ENCODE assay signal across 27 cellular contexts in genomic region chr3:136377499-136377898, GRCh38.
"Had no signal": no experiment of that assay in that cellular context is flagged by ENCODE, and none has a peak within 500 bp of the region (broad histone marks: within the 10 kb centered on the region; RNA-seq: fewer than 3 reads in every experiment).

No MANE protein-coding gene starts in this region.

- H3K4me1 Mint-ChIP-seq: central memory CD8-positive, alpha-beta T cell; natural killer cell had no signal

- H3K4me3 ChIP-seq: adrenal gland, ascending aorta, coronary artery, esophagus squamous epithelium, gastrocnemius medialis, pancreas, psoas muscle, right atrium auricular region had no signal

- DNase-seq: activated CD4-positive, alpha-beta T cell treated with anti-CD3 and anti-CD28 coated beads, Interleukin-2, amount 50 U/mL, for 4 hours; activated CD8-positive, alpha-beta memory T cell treated with anti-CD3 and anti-CD28 coated beads for 24 hours; activated CD8-positive, alpha-beta memory T cell treated with anti-CD3 and anti-CD28 coated beads, Interleukin-2, amount 50 U/mL, for 4 hours; activated naive CD4-positive, alpha-beta T cell; activated T-cell treated with anti-CD3 and anti-CD28 coated beads, Interleukin-2, amount 50 U/mL, for 24 hours; adrenal gland; brain microvascular endothelial cell; esophagus squamous epithelium; gastrocnemius medialis; left ventricle myocardium superior; mammary epithelial cell; midbrain; natural killer cell; pancreas; psoas muscle; stimulated activated CD4-positive, alpha-beta T cell treated with anti-CD3 and anti-CD28 coated beads, Interleukin-12 subunit alpha, Interleukin-12 subunit beta, amount 100 ng/mL, for 4 hours; stimulated activated CD4-positive, alpha-beta T cell treated with anti-CD3 and anti-CD28 coated beads, Interleukin-4, amount 100 ng/mL, for 4 hours; stimulated activated naive CD8-positive, alpha-beta T cell treated with anti-CD3 and anti-CD28 coated beads, Interleukin-15, Interleukin-2, amounts not matched to agents 100 U/mL and 50 U/mL, for 24 hours; WERI-Rb-1 had no signal

- H3K4me3 Mint-ChIP-seq: activated naive CD8-positive, alpha-beta T cell; activated T-cell treated with anti-CD3 and anti-CD28 coated beads, Interleukin-2, amount 50 U/mL, for 24 hours; central memory CD8-positive, alpha-beta T cell; natural killer cell; T-helper 2 cell treated with Interferon-gamma antibody and Interleukin-4, amounts not matched to agents 5 μg/mL and 100 μg/mL, for 36 hours had no signal

- FAIRE-seq: pancreas, TTC549 had no signal

- H3K27ac ChIP-seq: adrenal gland, ascending aorta, brain microvascular endothelial cell, coronary artery, esophagus squamous epithelium, gastrocnemius medialis, pancreas, psoas muscle, right atrium auricular region, WERI-Rb-1 had no signal

- H3K36me3 ChIP-seq: adrenal gland, brain microvascular endothelial cell, pancreas had no signal

- H3K9me3 ChIP-seq: adrenal gland, ascending aorta, esophagus squamous epithelium, gastrocnemius medialis, pancreas, psoas muscle, right atrium auricular region had no signal

- H3K27me3 ChIP-seq: adrenal gland, ascending aorta, brain microvascular endothelial cell, esophagus squamous epithelium, gastrocnemius medialis, pancreas, right atrium auricular region had no signal

- H3K4me1 ChIP-seq: ascending aorta, esophagus squamous epithelium, gastrocnemius medialis, pancreas, psoas muscle, right atrium auricular region had no signal

- H3K27ac Mint-ChIP-seq: activated naive CD8-positive, alpha-beta T cell; activated T-cell treated with anti-CD3 and anti-CD28 coated beads, Interleukin-2, amount 50 U/mL, for 24 hours; activated T-helper 2 cell treated with anti-CD3 and anti-CD28 coated beads, Interferon-gamma antibody, Interleukin-2, Interleukin-4, amounts not matched to agents 10 μg/mL and 5 μg/mL and 100 μg/mL, durations not matched to agents 14 hours and 24 hours and 36 hours; T-helper 2 cell treated with Interferon-gamma antibody and Interleukin-4, amounts not matched to agents 5 μg/mL and 100 μg/mL, for 36 hours had no signal

- H3K27me3 Mint-ChIP-seq: activated naive CD8-positive, alpha-beta T cell; activated T-cell treated with anti-CD3 and anti-CD28 coated beads, Interleukin-2, amount 50 U/mL, for 24 hours; central memory CD8-positive, alpha-beta T cell had no signal

- H3K9me3 Mint-ChIP-seq: activated T-cell treated with anti-CD3 and anti-CD28 coated beads, Interleukin-2, amount 50 U/mL, for 24 hours; central memory CD8-positive, alpha-beta T cell; natural killer cell had no signal
